ENCODE assay signal across 16 cellular contexts in the genomic region with DNA sequence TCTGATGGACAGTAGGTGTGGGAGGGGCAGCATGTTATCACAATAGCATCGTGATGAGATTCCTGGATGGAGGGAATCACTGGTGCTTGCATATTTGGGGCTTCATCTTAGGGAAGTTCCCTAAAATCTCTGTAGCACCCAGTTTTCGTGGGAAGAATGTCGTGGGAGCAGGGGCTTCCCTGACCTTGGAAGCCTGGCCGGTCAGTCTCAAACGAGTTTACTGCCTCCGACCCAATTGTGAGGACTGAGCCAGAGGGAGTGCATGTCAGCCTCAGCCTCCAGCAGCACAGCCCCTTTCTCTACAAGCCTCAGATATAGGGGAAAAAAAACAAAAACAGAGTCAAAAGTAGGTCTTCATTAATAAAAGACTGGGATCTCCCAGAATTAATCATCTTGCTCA. TPM values are rescaled to one million over a fixed set of nuclear protein-coding genes. Genes with fewer than 3 reads are reported as not detected.
DNase-seq lines count a peak whose midpoint lies in the region; FAIRE-seq and TF ChIP-seq lines count a peak whose summit lies in the region.
"Had no signal": no experiment of that assay in that cellular context is flagged by ENCODE, and none has a peak within 500 bp of the region (broad histone marks: within the 10 kb centered on the region; RNA-seq: fewer than 3 reads in every experiment).

No MANE protein-coding gene starts in this region.

- 84% methylated on average over 6 of the region's 6 CpGs for WGBS in mesenchymal stem cell

- H3K9me3 Mint-ChIP-seq in CD4-positive, alpha-beta memory T cell = peaks cover 0 to 9% (median 4%) of the 10 kb centered on the region in 8 donors
- H3K9me3 Mint-ChIP-seq: activated naive CD8-positive, alpha-beta T cell treated with anti-CD3 and anti-CD28 coated beads, Interleukin-2, amount 10 ng/mL, durations not matched to agents 7 days and 5 days had no signal

- no peaks in the 10 kb centered on the region for H3K27me3 ChIP-seq in AG04450 (ENCODE audit: control insufficient read depth, insufficient read depth, low read length)
- H3K27me3 ChIP-seq in ascending aorta = no peaks in the 10 kb centered on the region
- H3K27me3 ChIP-seq in mesenchymal stem cell (ENCODE audit: control insufficient read depth in 1 of 2, insufficient read depth in 1 of 2, low read length in 2 of 2) = no peaks in the 10 kb centered on the region
- H3K27me3 ChIP-seq in skeletal muscle tissue (ENCODE audit: control insufficient read depth in 3 of 3, insufficient read depth in 3 of 3, low read length in 3 of 3) = peaks cover 5 to 16% (median 15%) of the 10 kb centered on the region in 3 donors
- no peaks in the 10 kb centered on the region for H3K27me3 ChIP-seq in CD4-positive, alpha-beta memory T cell (ENCODE audit: insufficient read depth, low read length)
- no peaks in the 10 kb centered on the region for H3K27me3 ChIP-seq in effector memory CD4-positive, alpha-beta T cell (replicated peaks; ENCODE audit: control insufficient read depth, insufficient read depth, low read length, poor library complexity, severe bottlenecking)

- peaks cover 0 to 1% of the 10 kb centered on the region in 2 donors for H3K36me3 Mint-ChIP-seq in CD4-positive, alpha-beta memory T cell
- H3K36me3 Mint-ChIP-seq: activated naive CD8-positive, alpha-beta T cell treated with anti-CD3 and anti-CD28 coated beads, Interleukin-2, amount 10 ng/mL, durations not matched to agents 7 days and 5 days had no signal

- H3K9me3 ChIP-seq in AG04450 (ENCODE audit: control insufficient read depth, insufficient read depth, low read length) (no peaks in the 10 kb centered on the region; the same call in 1 of the 2 replicates), ascending aorta (no peaks in the 10 kb centered on the region), mesenchymal stem cell (ENCODE audit: control insufficient read depth, low read length) (no peaks in the 10 kb centered on the region), skeletal muscle tissue (ENCODE audit: control insufficient read depth in 3 of 3, low read length in 3 of 3) (no peaks in the 10 kb centered on the region)
- no peaks in the 10 kb centered on the region for H3K9me3 ChIP-seq in CD4-positive, alpha-beta memory T cell (ENCODE audit: control insufficient read depth in 1 of 2, low read length in 2 of 2)
- no peaks in the 10 kb centered on the region for H3K9me3 ChIP-seq in effector memory CD4-positive, alpha-beta T cell (ENCODE audit: control insufficient read depth, low read length)

- peaks cover 8 to 14% of the 10 kb centered on the region in 2 donors for H3K27me3 Mint-ChIP-seq in CD4-positive, alpha-beta memory T cell

- peak overlapping the region; percentile 58 for H3K27ac ChIP-seq in AG04450 (ENCODE audit: low read depth, low read length)
- peak overlapping the region; percentile 95 to 96 for H3K27ac ChIP-seq in ascending aorta
- H3K27ac ChIP-seq in mesenchymal stem cell (ENCODE audit: low read length, poor library complexity, severe bottlenecking) = peak overlapping the region; percentile 92
- peak overlapping the region; percentile 87 for H3K27ac ChIP-seq in skeletal muscle tissue (ENCODE audit: low read depth, low read length)
- H3K27ac ChIP-seq in CD4-positive, alpha-beta memory T cell (ENCODE audit: low read depth, low read length) = no peak overlapping the region
- no peak overlapping the region for H3K27ac ChIP-seq in effector memory CD4-positive, alpha-beta T cell (ENCODE audit: insufficient read depth, low read length, poor library complexity, severe bottlenecking)
- H3K27ac ChIP-seq: PC-9 had no signal

- no peak overlapping the region for H3K23ac ChIP-seq in mesenchymal stem cell (ENCODE audit: low read length in 2 of 2)

- peaks cover 5% of the 10 kb centered on the region for H3K79me1 ChIP-seq in mesenchymal stem cell (replicated peaks; ENCODE audit: low read length, poor library complexity, severe bottlenecking)

- H3K4ac ChIP-seq in mesenchymal stem cell (ENCODE audit: low read depth in 1 of 2, low read length in 2 of 2) = peak overlapping the region in 1 of 2 experiments; percentile 0

- no peak overlapping the region for H2AFZ ChIP-seq in mesenchymal stem cell (ENCODE audit: low read depth, low read length)
- H2AFZ ChIP-seq: PC-9 had no signal

- H2BK120ac ChIP-seq in mesenchymal stem cell (ENCODE audit: low read depth, low read length) = peak overlapping the region; percentile 64

- H3K4me1 ChIP-seq in ascending aorta (peaks cover 43 to 79% of the 10 kb centered on the region in 2 donors), mesenchymal stem cell (ENCODE audit: control insufficient read depth, insufficient read depth, low read depth, low read length) (peaks cover 41% of the 10 kb centered on the region), skeletal muscle tissue (ENCODE audit: control insufficient read depth in 3 of 3, insufficient read depth in 3 of 3, low read length in 3 of 3) (peaks cover 36 to 56% (median 44%) of the 10 kb centered on the region in 3 donors)
- H3K4me1 ChIP-seq in CD4-positive, alpha-beta memory T cell (ENCODE audit: insufficient read depth, low read length) = peaks cover 14% of the 10 kb centered on the region
- peaks cover 10% of the 10 kb centered on the region for H3K4me1 ChIP-seq in effector memory CD4-positive, alpha-beta T cell (ENCODE audit: control insufficient read depth, insufficient read depth, low read length, poor library complexity, severe bottlenecking)

- peak overlapping the region; percentile 85 for H2AK5ac ChIP-seq in mesenchymal stem cell (ENCODE audit: low read length, severe bottlenecking)

- no peak for DNase-seq in AG04450 (ENCODE audit: low read depth, low spot score)
- no peak for DNase-seq in ascending aorta (ENCODE audit: low spot score in 2 of 2)
- no peak for DNase-seq in mesenchymal stem cell
- DNase-seq in CD4-positive, alpha-beta memory T cell = no peak
- no peak for DNase-seq in NOMO-1 treated with dmso at 0.1 percent for 144 hours (lab: John Stamatoyannopoulos, UW; ENCODE audit: unreplicated experiment)
- DNase-seq in effector memory CD4-positive, alpha-beta T cell = no peak
- no peak for DNase-seq in GM12891 (ENCODE audit: insufficient read length, low spot score)
- DNase-seq: activated CD4-positive, alpha-beta T cell treated with anti-CD3 and anti-CD28 coated beads for 1 hour; activated naive CD8-positive, alpha-beta T cell treated with anti-CD3 and anti-CD28 coated beads, Interleukin-2, amount 10 ng/mL, durations not matched to agents 7 days and 5 days; dermis blood vessel endothelial cell; GF-D8; NCI-H1092 treated with DMSO at 0.1 percent for 48 hours; PC-9; stimulated activated CD4-positive, alpha-beta T cell treated with anti-CD3 and anti-CD28 coated beads, Interleukin-4, amount 100 ng/mL, for 24 hours had no signal

- H3K4me3 ChIP-seq in AG04450 (ENCODE audit: low read depth, low read length) (no peak overlapping the region), ascending aorta (peak overlapping the region in 1 of 2 donors; percentile 0), mesenchymal stem cell (ENCODE audit: insufficient read depth in 1 of 2, low read depth in 1 of 2, low read length in 2 of 2) (no peak overlapping the region), skeletal muscle tissue (ENCODE audit: low read length in 3 of 3) (no peak overlapping the region)
- no peak overlapping the region for H3K4me3 ChIP-seq in CD4-positive, alpha-beta memory T cell (ENCODE audit: low read length in 2 of 2)
- no peak overlapping the region for H3K4me3 ChIP-seq in effector memory CD4-positive, alpha-beta T cell (ENCODE audit: insufficient read depth, low read depth, low read length, poor library complexity, severe bottlenecking)
- H3K4me3 ChIP-seq: PC-9 had no signal

- H3K4me1 Mint-ChIP-seq in CD4-positive, alpha-beta memory T cell = peaks cover 11 to 26% (median 17%) of the 10 kb centered on the region in 4 donors

- peak overlapping the region; percentile 45 for H4K8ac ChIP-seq in mesenchymal stem cell (ENCODE audit: low read length)

- H2BK12ac ChIP-seq in mesenchymal stem cell (ENCODE audit: low read length in 2 of 2) = peak overlapping the region; percentile 69 to 84

- intact Hi-C loops in ascending aorta (cut with DNase I) = loop anchor here (1.0 kb wide), 1 partner anchor 10 kb away; no protein-coding TSS in a partner anchor
- intact Hi-C loops in CD4-positive, alpha-beta memory T cell (cut with micrococcal nuclease) = no loop called here

- H3K4me2 ChIP-seq in mesenchymal stem cell (ENCODE audit: low read length, poor library complexity, severe bottlenecking) = no peak overlapping the region
- H3K4me2 ChIP-seq: PC-9 had no signal

- peak overlapping the region; percentile 15 for H2BK5ac ChIP-seq in mesenchymal stem cell (ENCODE audit: low read depth, low read length, poor library complexity, severe bottlenecking)

- no peak for TF ChIP-seq POLR2A in GM12891 (IDR thresholded peaks at IDR 0.05; ENCODE audit: low read depth, low read length)

- FAIRE-seq in GM12891 (lab: Jason Lieb, UNC) = no peak

- CTCF ChIA-PET in AG04450 (lab: Charles Lee) = interaction anchor here (0.8 to 1.1 kb wide), 2 partner anchors 9 to 31 kb away, joined by 3 read pairs; no protein-coding TSS in a partner anchor
- CTCF ChIA-PET in CD4-positive, alpha-beta memory T cell (lab: Charles Lee; ENCODE audit: partially characterized antibody) = no interaction called here

- no peak overlapping the region for H3K4me3 Mint-ChIP-seq in CD4-positive, alpha-beta memory T cell
- H3K4me3 Mint-ChIP-seq: activated naive CD8-positive, alpha-beta T cell treated with anti-CD3 and anti-CD28 coated beads, Interleukin-2, amount 10 ng/mL, durations not matched to agents 7 days and 5 days; T-helper 1 cell treated with Interleukin-12 subunit alpha and Interleukin-12 subunit beta and Interleukin-4 antibody, amounts not matched to agents 30 μg/mL and 1 μg/mL, for 36 hours had no signal

- peak overlapping the region; percentile 44 for H2BK15ac ChIP-seq in mesenchymal stem cell (ENCODE audit: low read depth, poor library complexity, severe bottlenecking)

- H3K18ac ChIP-seq in mesenchymal stem cell (ENCODE audit: low read depth in 1 of 2, low read length in 2 of 2) = peak overlapping the region; percentile 50 to 84

- peaks cover 5 to 7% of the 10 kb centered on the region in 2 donors for H3K36me3 ChIP-seq in ascending aorta
- H3K36me3 ChIP-seq in mesenchymal stem cell (ENCODE audit: control insufficient read depth in 1 of 2, insufficient read depth in 2 of 2, low read depth in 1 of 2, low read length in 2 of 2) = peaks cover 0 to 29% of the 10 kb centered on the region in 2 experiments
- peaks cover 0 to 2% (median 0%) of the 10 kb centered on the region in 3 donors for H3K36me3 ChIP-seq in skeletal muscle tissue (ENCODE audit: control insufficient read depth in 3 of 3, insufficient read depth in 3 of 3, low read length in 3 of 3)
- no peaks in the 10 kb centered on the region for H3K36me3 ChIP-seq in CD4-positive, alpha-beta memory T cell (ENCODE audit: insufficient read depth, low read length)
- H3K36me3 ChIP-seq in effector memory CD4-positive, alpha-beta T cell (ENCODE audit: control insufficient read depth, insufficient read depth, low read length) = no peaks in the 10 kb centered on the region

- TF ChIP-seq CTCF in AG04450 (IDR thresholded peaks at IDR 0.05; ENCODE audit: low read depth, low read length) (no peak), ascending aorta (IDR thresholded peaks at IDR 0.05) (no peak)

- peak overlapping the region; percentile 52 for H4K91ac ChIP-seq in mesenchymal stem cell (ENCODE audit: low read length)

- peak overlapping the region in 1 of 2 experiments; percentile 66 for H3K14ac ChIP-seq in mesenchymal stem cell (ENCODE audit: low read length in 2 of 2)

- H3K27ac Mint-ChIP-seq in CD4-positive, alpha-beta memory T cell = no peak overlapping the region
- H3K27ac Mint-ChIP-seq: activated naive CD8-positive, alpha-beta T cell treated with anti-CD3 and anti-CD28 coated beads, Interleukin-2, amount 10 ng/mL, durations not matched to agents 7 days and 5 days; T-helper 1 cell treated with Interleukin-12 subunit alpha and Interleukin-12 subunit beta and Interleukin-4 antibody, amounts not matched to agents 30 μg/mL and 1 μg/mL, for 36 hours had no signal

- peak overlapping the region; percentile 68 for H3K9ac ChIP-seq in mesenchymal stem cell (ENCODE audit: low read length)
- no peak overlapping the region for H3K9ac ChIP-seq in skeletal muscle tissue (ENCODE audit: low read depth in 1 of 3, low read length in 3 of 3)

- POLR2A ChIA-PET in AG04450 (lab: Yijun Ruan, JAX) = interaction anchor here (1.0 to 1.4 kb wide), 6 partner anchors 9 to 92 kb away, joined by 3 to 7 read pairs (median 4); a partner anchor contains a TSS
- POLR2A ChIA-PET in CD4-positive, alpha-beta memory T cell (lab: Charles Lee; ENCODE audit: partially characterized antibody) = no interaction called here

RNA-seq across cellular contexts. Expression of a gene that starts 32.2 kb away (rescaled TPM):
- polyA plus RNA-seq in AG04450 (2011; rRNA removed) = 208 and 248 TPM in 2 replicates
- polyA minus RNA-seq in AG04450 (2011; rRNA and poly(A)+ RNA removed) = 167 and 215 TPM in 2 replicates
- 1,227 TPM for total RNA-seq in ascending aorta
- 2,099 TPM for polyA plus RNA-seq in mesenchymal stem cell (2013, experiment 1 of 2)
- 2,053 TPM for polyA plus RNA-seq in mesenchymal stem cell (2013, experiment 2 of 2)
- 511 TPM for total RNA-seq in skeletal muscle tissue
- total RNA-seq in CD4-positive, alpha-beta memory T cell = not detected
- polyA plus RNA-seq in CD4-positive, alpha-beta memory T cell = not detected
- 0.37 TPM for polyA plus RNA-seq in GM12891 (2012; ENCODE audit: low read depth, missing spikeins)
- total RNA-seq: activated naive CD8-positive, alpha-beta T cell treated with anti-CD3 and anti-CD28 coated beads, Interleukin-2, amount 10 ng/mL, durations not matched to agents 7 days and 5 days had no signal

RNA-seq across cellular contexts. Expression of a gene that starts 32.3 kb away (rescaled TPM):
- 206 and 210 TPM in 2 replicates for polyA plus RNA-seq in AG04450 (2011; rRNA removed)
- 207 and 224 TPM in 2 replicates for polyA minus RNA-seq in AG04450 (2011; rRNA and poly(A)+ RNA removed)
- total RNA-seq in ascending aorta (756 TPM), skeletal muscle tissue (774 TPM)
- polyA plus RNA-seq in mesenchymal stem cell (2013, experiment 1 of 2) = 2,271 TPM
- 2,270 TPM for polyA plus RNA-seq in mesenchymal stem cell (2013, experiment 2 of 2)
- total RNA-seq in CD4-positive, alpha-beta memory T cell = not detected
- not detected for polyA plus RNA-seq in CD4-positive, alpha-beta memory T cell
- not detected for polyA plus RNA-seq in GM12891 (2012; ENCODE audit: low read depth, missing spikeins)
- total RNA-seq: activated naive CD8-positive, alpha-beta T cell treated with anti-CD3 and anti-CD28 coated beads, Interleukin-2, amount 10 ng/mL, durations not matched to agents 7 days and 5 days had no signal

Comparison
In these comparisons a context has a peak if more than half of its experiments do, and no peak if none do; other contexts are left out.
1. H3K27ac ChIP-seq: peak in AG04450 (single experiment), ascending aorta (2 of 2), mesenchymal stem cell (single experiment) and skeletal muscle tissue (single experiment); none in CD4-positive, alpha-beta memory T cell (single experiment) and effector memory CD4-positive, alpha-beta T cell (single experiment).
2. RNA of a gene that starts 32.2 kb away (total RNA-seq): 1,227 TPM in ascending aorta (single experiment) and 511 TPM in skeletal muscle tissue (single experiment); not detected in CD4-positive, alpha-beta memory T cell; every median in the first group is over 100 times any median in the second.
3. RNA of a gene that starts 32.3 kb away (total RNA-seq): 774 TPM in skeletal muscle tissue (single experiment) and 756 TPM in ascending aorta (single experiment); not detected in CD4-positive, alpha-beta memory T cell; every median in the first group is over 100 times any median in the second.